8 cellular contexts compared by ENCODE assay signal in the genomic region with DNA sequence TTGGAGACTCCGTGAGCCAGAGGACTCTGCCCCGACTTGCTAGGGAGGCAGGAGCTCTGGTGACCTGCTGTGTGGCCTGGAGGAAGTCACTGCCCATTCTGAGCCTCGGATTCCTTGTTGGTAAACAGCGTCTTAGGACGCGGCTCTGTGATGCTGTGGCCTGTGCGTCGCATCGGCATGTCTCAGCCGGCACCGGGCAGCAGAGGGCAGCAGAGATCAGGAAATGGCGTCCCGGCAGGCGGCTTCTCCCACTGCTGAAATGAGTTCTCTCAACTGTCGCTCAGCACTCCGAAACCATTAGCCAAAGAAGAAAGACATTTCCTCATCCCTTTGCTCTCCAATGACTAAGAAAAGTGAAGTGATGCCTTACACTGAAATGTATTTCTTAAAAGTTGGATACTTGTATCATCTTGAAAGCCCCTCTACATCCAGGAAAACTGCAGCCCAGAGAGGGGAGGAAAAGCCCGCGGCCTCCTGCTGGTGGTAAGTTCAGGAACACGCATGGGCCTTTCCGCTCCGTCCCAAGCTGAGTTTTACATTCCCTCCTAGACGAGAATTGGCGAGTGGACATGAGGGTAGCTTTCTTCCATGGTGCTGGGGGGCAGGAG.
A peak's percentile ranks its signal among the peaks of the same experiment; 100 is the strongest.
DNase-seq lines count a peak whose midpoint lies in the region; ATAC-seq lines count a peak whose summit lies in the region.

No MANE protein-coding gene starts in this region.

- DNase-seq in AG20443 (ENCODE audit: low spot score) (peak; percentile 92), NCI-H526 (lab: John Stamatoyannopoulos, UW) (peak; percentile 21 to 70), dermis blood vessel endothelial cell (peak; percentile 87), lung microvascular endothelial cell (ENCODE audit: low read depth in 2 of 2) (peak; percentile 78 to 80)
- DNase-seq in activated CD4-positive, alpha-beta T cell treated with anti-CD3 and anti-CD28 coated beads, Interleukin-2, amount 50 U/mL, for 48 hours = peak; percentile 82 to 84
- DNase-seq in stimulated activated CD8-positive, alpha-beta memory T cell treated with anti-CD3 and anti-CD28 coated beads, Interleukin-15, amount 100 ng/mL, for 1 hour (ENCODE audit: low read depth) = peak; percentile 55

- ATAC-seq in GM19023 (IDR thresholded peaks at IDR 0.05; ENCODE audit: unreplicated experiment) (peak; percentile 94), HG03280 (IDR thresholded peaks at IDR 0.05; ENCODE audit: unreplicated experiment) (peak; percentile 92)

Comparison
In these comparisons a context has a peak if more than half of its experiments do, and no peak if none do; other contexts are left out.
1. Peak in every context shown above with its lines: DNase-seq and ATAC-seq.